22 cellular contexts compared by ENCODE assay signal in genomic region chr5:62616615-62617277, GRCh38.
"Had no signal": no experiment of that assay in that cellular context is flagged by ENCODE, and none has a peak within 500 bp of the region (broad histone marks: within the 10 kb centered on the region; RNA-seq: fewer than 3 reads in every experiment).

No MANE protein-coding gene starts in this region.

- H3K4me2 ChIP-seq: smooth muscle cell had no signal

- H3K27ac ChIP-seq: dorsolateral prefrontal cortex, gastrocnemius medialis, neutrophil, pancreas, stomach, thyroid gland, vagina had no signal

- H3K36me3 ChIP-seq: neutrophil, pancreas, thyroid gland, vagina had no signal

- FAIRE-seq: keratinocyte, pancreas had no signal

- H3K27me3 ChIP-seq: dorsolateral prefrontal cortex, gastrocnemius medialis, neutrophil, pancreas, stomach, thyroid gland, vagina had no signal

- H3K4me3 ChIP-seq: dorsolateral prefrontal cortex, gastrocnemius medialis, lung, mucosa of descending colon, pancreas, smooth muscle cell, stomach, thyroid gland, vagina had no signal

- H3K9me3 ChIP-seq: gastrocnemius medialis, mucosa of descending colon, neutrophil, pancreas, stomach, thyroid gland, vagina had no signal

- DNase-seq: dorsolateral prefrontal cortex; effector CD4-positive, alpha-beta T cell; foreskin fibroblast; gastrocnemius medialis; head of caudate nucleus; mesenchymal stem cell; mucosa of descending colon; naive B cell; pancreas; stimulated activated CD4-positive, alpha-beta T cell treated with anti-CD3 and anti-CD28 coated beads, Interleukin-12 subunit alpha, Interleukin-12 subunit beta, amount 100 ng/mL, for 4 hours; stimulated activated CD4-positive, alpha-beta T cell treated with anti-CD3 and anti-CD28 coated beads, Interleukin-1b, Interleukin-23, amount 100 ng/mL, for 48 hours; stimulated activated CD4-positive, alpha-beta T cell treated with anti-CD3 and anti-CD28 coated beads, Interleukin-4, amount 100 ng/mL, for 1 hour; stimulated activated CD8-positive, alpha-beta memory T cell treated with anti-CD3 and anti-CD28 coated beads, Interleukin-4, amount 100 ng/mL, for 48 hours; stimulated activated naive CD4-positive, alpha-beta T cell; stomach; thyroid gland; trophoblast cell had no signal

- H3K4me1 ChIP-seq: gastrocnemius medialis, pancreas, stomach, thyroid gland, vagina had no signal
